Comparison of ENCODE assay signal across 24 cellular contexts in the genomic region with DNA sequence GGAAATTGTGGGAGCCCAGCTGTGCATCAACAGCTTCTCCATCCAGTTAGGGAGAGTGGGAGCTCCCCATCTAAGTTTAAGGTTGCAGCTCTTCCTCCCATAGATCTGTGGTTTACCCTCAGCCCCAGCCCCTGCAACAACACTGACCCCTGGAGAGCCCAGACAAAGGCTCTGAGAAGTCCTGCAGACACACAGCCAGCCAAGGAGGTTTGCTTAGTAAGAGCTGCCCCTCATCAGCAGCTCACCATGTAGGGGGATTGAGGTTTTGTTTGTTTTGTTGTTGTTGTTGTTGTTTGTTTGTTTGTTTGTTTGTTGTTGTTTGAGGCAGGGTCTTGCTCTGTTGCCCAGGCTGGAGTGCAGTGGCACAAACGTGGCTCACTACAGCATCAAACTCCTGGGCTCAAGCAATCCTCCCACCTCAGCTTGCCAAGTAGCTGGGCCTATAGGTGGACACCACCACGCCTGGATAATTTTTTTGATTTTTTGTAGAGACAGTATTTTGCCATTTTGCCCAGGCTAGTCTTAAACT.
DNase-seq lines count a peak whose midpoint lies in the region; ATAC-seq, FAIRE-seq and TF ChIP-seq lines count a peak whose summit lies in the region.
"Had no signal": no experiment of that assay in that cellular context is flagged by ENCODE, and none has a peak within 500 bp of the region (broad histone marks: within the 10 kb centered on the region; RNA-seq: fewer than 3 reads in every experiment).

No MANE protein-coding gene starts in this region.

- no peaks in the 10 kb centered on the region for H3K79me2 ChIP-seq in astrocyte (ENCODE audit: insufficient read depth, low read length)
- no peaks in the 10 kb centered on the region for H3K79me2 ChIP-seq in neural progenitor cell (ENCODE audit: low read depth)

- H3F3A ChIP-seq in neural progenitor cell (ENCODE audit: low read depth), result no peaks in the 10 kb centered on the region

- no peak overlapping the region for H3K4me3 ChIP-seq in CD4-positive, CD25-positive, alpha-beta regulatory T cell (ENCODE audit: low read depth, low read length)
- H3K4me3 ChIP-seq in astrocyte (ENCODE audit: insufficient read depth, low read depth, low read length), result no peak overlapping the region
- no peak overlapping the region for H3K4me3 ChIP-seq in neural progenitor cell
- H3K4me3 ChIP-seq in H7 (ENCODE audit: insufficient read depth, low read depth, low read length), result no peak overlapping the region
- H3K4me3 ChIP-seq: adrenal gland, breast epithelium, heart left ventricle, lung had no signal

- H3K9ac ChIP-seq in astrocyte (ENCODE audit: low read length) (no peak overlapping the region), neural progenitor cell (no peak overlapping the region)

- no peak overlapping the region for H3K4me2 ChIP-seq in astrocyte (ENCODE audit: low read length)
- H3K4me2 ChIP-seq in neural progenitor cell, result no peak overlapping the region

- H4K20me1 ChIP-seq in astrocyte (ENCODE audit: insufficient read depth, low read length) (peaks cover 5% of the 10 kb centered on the region), neural progenitor cell (ENCODE audit: low read depth) (no peaks in the 10 kb centered on the region)

- no peaks in the 10 kb centered on the region for H3K9me3 Mint-ChIP-seq in T-helper 1 cell treated with Interleukin-12 subunit alpha and Interleukin-12 subunit beta and Interleukin-4 antibody, amounts not matched to agents 30 μg/mL and 1 μg/mL, for 36 hours
- no peaks in the 10 kb centered on the region for H3K9me3 Mint-ChIP-seq in CD4-positive, CD25-positive, alpha-beta regulatory T cell
- H3K9me3 Mint-ChIP-seq in astrocyte (ENCODE audit: unreplicated experiment) (no peaks in the 10 kb centered on the region), neural progenitor cell (no peaks in the 10 kb centered on the region)
- no peaks in the 10 kb centered on the region for H3K9me3 Mint-ChIP-seq in activated T-cell treated with anti-CD3 and anti-CD28 coated beads, Interleukin-2, amount 50 U/mL, for 72 hours
- H3K9me3 Mint-ChIP-seq: CD4-positive, alpha-beta memory T cell; IgD-negative memory B cell had no signal

- peaks cover 10% of the 10 kb centered on the region for H3K36me3 ChIP-seq in CD4-positive, CD25-positive, alpha-beta regulatory T cell (ENCODE audit: control insufficient read depth, insufficient read depth, low read length)
- no peaks in the 10 kb centered on the region for H3K36me3 ChIP-seq in astrocyte (ENCODE audit: insufficient read depth, low read length)
- H3K36me3 ChIP-seq in neural progenitor cell, result no peaks in the 10 kb centered on the region
- H3K36me3 ChIP-seq in H7 (replicated peaks; ENCODE audit: control insufficient read depth, insufficient read depth, low read length), result no peaks in the 10 kb centered on the region
- H3K36me3 ChIP-seq: adrenal gland, breast epithelium had no signal

- H3K27ac Mint-ChIP-seq in T-helper 1 cell treated with Interleukin-12 subunit alpha and Interleukin-12 subunit beta and Interleukin-4 antibody, amounts not matched to agents 30 μg/mL and 1 μg/mL, for 36 hours, result peak overlapping the region; percentile 26
- peak overlapping the region in 2 of 3 donors; percentile 49 to 67 for H3K27ac Mint-ChIP-seq in CD4-positive, CD25-positive, alpha-beta regulatory T cell
- H3K27ac Mint-ChIP-seq in astrocyte (ENCODE audit: unreplicated experiment), result peak overlapping the region; percentile 9
- H3K27ac Mint-ChIP-seq in neural progenitor cell, result peak overlapping the region; percentile 37
- H3K27ac Mint-ChIP-seq in activated T-cell treated with anti-CD3 and anti-CD28 coated beads, Interleukin-2, amount 50 U/mL, for 72 hours, result no peak overlapping the region

- H3K9me3 ChIP-seq in CD4-positive, CD25-positive, alpha-beta regulatory T cell (ENCODE audit: control insufficient read depth in 2 of 2, low read length in 2 of 2), result no peaks in the 10 kb centered on the region
- no peaks in the 10 kb centered on the region for H3K9me3 ChIP-seq in astrocyte (ENCODE audit: insufficient read depth, low read depth, low read length)
- H3K9me3 ChIP-seq in neural progenitor cell (ENCODE audit: low read depth), result no peaks in the 10 kb centered on the region
- H3K9me3 ChIP-seq: adrenal gland, breast epithelium, heart left ventricle had no signal

- DNase-seq in T-helper 1 cell, result no peak
- DNase-seq in CD4-positive, CD25-positive, alpha-beta regulatory T cell, result no peak
- DNase-seq in astrocyte (ENCODE audit: low read depth), result no peak
- DNase-seq in neural progenitor cell (ENCODE audit: low spot score), result no peak
- DNase-seq in H7, result no peak
- DNase-seq in NCI-H2029 (lab: John Stamatoyannopoulos, UW), result no peak
- no peak for DNase-seq in activated T-cell treated with anti-CD3 and anti-CD28 coated beads, Interleukin-2, amount 50 U/mL, for 72 hours
- DNase-seq: activated CD8-positive, alpha-beta memory T cell treated with anti-CD3 and anti-CD28 coated beads, Interleukin-2, amount 50 U/mL, for 4 hours; activated effector memory CD4-positive, alpha-beta T cell treated with anti-CD3 and anti-CD28 coated beads, Interleukin-2, amount 50 U/mL, for 16 hours; adrenal gland; CD4-positive, alpha-beta memory T cell; effector CD8-positive, alpha-beta T cell; foreskin fibroblast; NCI-H1417; NCI-H2107; stimulated activated CD4-positive, alpha-beta T cell treated with anti-CD3 and anti-CD28 coated beads, Interleukin-15, amount 100 ng/mL, for 24 hours had no signal

- no peak for ATAC-seq in CD4-positive, CD25-positive, alpha-beta regulatory T cell (ENCODE audit: low read depth in 2 of 2)
- no peak for ATAC-seq in activated T-cell treated with anti-CD3 and anti-CD28 coated beads, Interleukin-2, amount 50 U/mL, for 72 hours (replicated peaks in 1 of 2)
- ATAC-seq: sciatic nerve had no signal

- no peak overlapping the region for H2AFZ ChIP-seq in astrocyte (ENCODE audit: low read depth, low read length)
- no peak overlapping the region for H2AFZ ChIP-seq in neural progenitor cell (replicated peaks)

- H3K4me1 ChIP-seq in CD4-positive, CD25-positive, alpha-beta regulatory T cell (ENCODE audit: control insufficient read depth, insufficient read depth, low read length, poor library complexity, severe bottlenecking), result peaks cover 34% of the 10 kb centered on the region
- H3K4me1 ChIP-seq in astrocyte (ENCODE audit: insufficient read depth, low read length), result peaks cover 55% of the 10 kb centered on the region
- H3K4me1 ChIP-seq in neural progenitor cell, result peaks cover 24% of the 10 kb centered on the region
- H3K4me1 ChIP-seq: breast epithelium had no signal

- no peak overlapping the region for H3K4me3 Mint-ChIP-seq in T-helper 1 cell treated with Interleukin-12 subunit alpha and Interleukin-12 subunit beta and Interleukin-4 antibody, amounts not matched to agents 30 μg/mL and 1 μg/mL, for 36 hours
- no peak overlapping the region for H3K4me3 Mint-ChIP-seq in CD4-positive, CD25-positive, alpha-beta regulatory T cell
- H3K4me3 Mint-ChIP-seq in astrocyte (ENCODE audit: unreplicated experiment) (peak overlapping the region; percentile 11), neural progenitor cell (no peak overlapping the region)
- H3K4me3 Mint-ChIP-seq in activated T-cell treated with anti-CD3 and anti-CD28 coated beads, Interleukin-2, amount 50 U/mL, for 72 hours, result no peak overlapping the region
- H3K4me3 Mint-ChIP-seq: CD4-positive, alpha-beta memory T cell; IgD-negative memory B cell had no signal

- no peak overlapping the region for H3K27ac ChIP-seq in CD4-positive, CD25-positive, alpha-beta regulatory T cell (ENCODE audit: insufficient read depth, low read length, poor library complexity, severe bottlenecking)
- H3K27ac ChIP-seq in astrocyte (ENCODE audit: low read depth, low read length) (no peak overlapping the region), neural progenitor cell (no peak overlapping the region)
- H3K27ac ChIP-seq: 22Rv1, breast epithelium had no signal

- no peaks in the 10 kb centered on the region for H3K27me3 ChIP-seq in CD4-positive, CD25-positive, alpha-beta regulatory T cell (ENCODE audit: control insufficient read depth, insufficient read depth, low read length)
- H3K27me3 ChIP-seq in astrocyte (ENCODE audit: insufficient read depth, low read length), result no peaks in the 10 kb centered on the region
- no peaks in the 10 kb centered on the region for H3K27me3 ChIP-seq in neural progenitor cell
- H3K27me3 ChIP-seq in H7 (ENCODE audit: control insufficient read depth, insufficient read depth, low read length), result no peaks in the 10 kb centered on the region
- H3K27me3 ChIP-seq: adrenal gland, breast epithelium, heart left ventricle had no signal

- TF ChIP-seq CTCF in astrocyte (IDR thresholded peaks at IDR 0.05; ENCODE audit: insufficient read depth, low read depth, low read length) (no peak), neural progenitor cell (IDR thresholded peaks at IDR 0.05) (no peak)

- H3K27me3 Mint-ChIP-seq in T-helper 1 cell treated with Interleukin-12 subunit alpha and Interleukin-12 subunit beta and Interleukin-4 antibody, amounts not matched to agents 30 μg/mL and 1 μg/mL, for 36 hours (ENCODE audit: low read depth), result no peaks in the 10 kb centered on the region
- H3K27me3 Mint-ChIP-seq in CD4-positive, CD25-positive, alpha-beta regulatory T cell, result no peaks in the 10 kb centered on the region
- H3K27me3 Mint-ChIP-seq in astrocyte (ENCODE audit: low read depth, unreplicated experiment) (no peaks in the 10 kb centered on the region), neural progenitor cell (ENCODE audit: insufficient read depth, low read depth) (no peaks in the 10 kb centered on the region)
- H3K27me3 Mint-ChIP-seq in activated T-cell treated with anti-CD3 and anti-CD28 coated beads, Interleukin-2, amount 50 U/mL, for 72 hours (ENCODE audit: low read depth), result no peaks in the 10 kb centered on the region
- H3K27me3 Mint-ChIP-seq: CD4-positive, alpha-beta memory T cell had no signal

- peaks cover 64% of the 10 kb centered on the region for H3K4me1 Mint-ChIP-seq in T-helper 1 cell treated with Interleukin-12 subunit alpha and Interleukin-12 subunit beta and Interleukin-4 antibody, amounts not matched to agents 30 μg/mL and 1 μg/mL, for 36 hours (ENCODE audit: low read depth)
- H3K4me1 Mint-ChIP-seq in CD4-positive, CD25-positive, alpha-beta regulatory T cell, result peaks cover 10 to 68% (median 32%) of the 10 kb centered on the region in 4 donors
- H3K4me1 Mint-ChIP-seq in astrocyte (ENCODE audit: low read depth, unreplicated experiment) (peaks cover 50% of the 10 kb centered on the region), neural progenitor cell (peaks cover 42% of the 10 kb centered on the region)
- peaks cover 83% of the 10 kb centered on the region for H3K4me1 Mint-ChIP-seq in activated T-cell treated with anti-CD3 and anti-CD28 coated beads, Interleukin-2, amount 50 U/mL, for 72 hours (ENCODE audit: low read depth)

- FAIRE-seq in astrocyte (lab: Jason Lieb, UNC), result no peak
- FAIRE-seq: colon had no signal

- peaks cover 23% of the 10 kb centered on the region for H3K36me3 Mint-ChIP-seq in T-helper 1 cell treated with Interleukin-12 subunit alpha and Interleukin-12 subunit beta and Interleukin-4 antibody, amounts not matched to agents 30 μg/mL and 1 μg/mL, for 36 hours (ENCODE audit: low read depth)
- H3K36me3 Mint-ChIP-seq in CD4-positive, CD25-positive, alpha-beta regulatory T cell, result peaks cover 19% of the 10 kb centered on the region
- peaks cover 9% of the 10 kb centered on the region for H3K36me3 Mint-ChIP-seq in astrocyte (ENCODE audit: low read depth, unreplicated experiment)
- H3K36me3 Mint-ChIP-seq in neural progenitor cell, result no peaks in the 10 kb centered on the region
- peaks cover 3 to 6% of the 10 kb centered on the region in 2 donors for H3K36me3 Mint-ChIP-seq in activated T-cell treated with anti-CD3 and anti-CD28 coated beads, Interleukin-2, amount 50 U/mL, for 72 hours (ENCODE audit: insufficient read depth in 2 of 2)
